Comparison of ENCODE assay signal across 21 cellular contexts in genomic region chr2:15980605-15981098, GRCh38. TPM values are rescaled to one million over a fixed set of nuclear protein-coding genes. Genes with fewer than 3 reads are reported as not detected.
DNase-seq lines count a peak whose midpoint lies in the region; ATAC-seq and TF ChIP-seq lines count a peak whose summit lies in the region.
"Had no signal": no experiment of that assay in that cellular context is flagged by ENCODE, and none has a peak within 500 bp of the region (broad histone marks: within the 10 kb centered on the region; RNA-seq: fewer than 3 reads in every experiment).

No MANE protein-coding gene starts in this region.

- no peaks in the 10 kb centered on the region for H3K36me3 ChIP-seq in GM23338 (ENCODE audit: insufficient read depth)
- H3K36me3 ChIP-seq in MM.1S (replicated peaks; ENCODE audit: insufficient read depth, low read length): no peaks in the 10 kb centered on the region

- H4K20me1 ChIP-seq in GM23338 (replicated peaks; ENCODE audit: insufficient read depth) (no peaks in the 10 kb centered on the region), MM.1S (ENCODE audit: insufficient read depth, low read length) (no peaks in the 10 kb centered on the region)

- H3K79me2 ChIP-seq in GM23338 (replicated peaks; ENCODE audit: insufficient read depth) (no peaks in the 10 kb centered on the region), MM.1S (ENCODE audit: low read length) (no peaks in the 10 kb centered on the region)

- no peak overlapping the region for H3K4me3 Mint-ChIP-seq in GM23338
- no peak overlapping the region for H3K4me3 Mint-ChIP-seq in activated T-helper 2 cell treated with anti-CD3 and anti-CD28 coated beads, Interferon-gamma antibody, Interleukin-2, Interleukin-4, amounts not matched to agents 10 μg/mL and 5 μg/mL and 100 μg/mL, durations not matched to agents 14 hours and 24 hours and 36 hours (ENCODE audit: low read depth)
- H3K4me3 Mint-ChIP-seq: CD4-positive, alpha-beta T cell had no signal

- peak overlapping the region; percentile 29 for H3K27ac ChIP-seq in GM23338 (ENCODE audit: low read depth)
- no peak overlapping the region for H3K27ac ChIP-seq in MM.1S (ENCODE audit: low read length)

- no peak overlapping the region for H2AFZ ChIP-seq in GM23338
- H2AFZ ChIP-seq in MM.1S (ENCODE audit: low read length): no peak overlapping the region

- H3K4me1 Mint-ChIP-seq in GM23338: peaks cover 45% of the 10 kb centered on the region
- H3K4me1 Mint-ChIP-seq in activated T-helper 2 cell treated with anti-CD3 and anti-CD28 coated beads, Interferon-gamma antibody, Interleukin-2, Interleukin-4, amounts not matched to agents 10 μg/mL and 5 μg/mL and 100 μg/mL, durations not matched to agents 14 hours and 24 hours and 36 hours (ENCODE audit: low read depth): no peaks in the 10 kb centered on the region

- H3K27me3 ChIP-seq in GM23338 (ENCODE audit: insufficient read depth) (no peaks in the 10 kb centered on the region), MM.1S (replicated peaks; ENCODE audit: insufficient read depth, low read length) (no peaks in the 10 kb centered on the region)

- H3K9me3 ChIP-seq in MM.1S (replicated peaks; ENCODE audit: insufficient read depth, low read length): no peaks in the 10 kb centered on the region

- TF ChIP-seq CTCF in GM23338 (conservative IDR thresholded peaks at IDR 0.05; ENCODE audit: low read depth in 2 of 2) (no peak), GM13977 (IDR thresholded peaks at IDR 0.05; ENCODE audit: extremely low read depth, insufficient read depth, missing control alignments) (no peak), MM.1S (IDR thresholded peaks at IDR 0.05; ENCODE audit: low read length) (no peak)

- H3K9me2 ChIP-seq in GM23338 (ENCODE audit: insufficient read depth) (no peaks in the 10 kb centered on the region), MM.1S (replicated peaks; ENCODE audit: insufficient read depth, low read length) (no peaks in the 10 kb centered on the region)

- intact Hi-C loops in activated T-helper 2 cell treated with anti-CD3 and anti-CD28 coated beads, Interferon-gamma antibody, Interleukin-2, Interleukin-4, amounts not matched to agents 10 μg/mL and 5 μg/mL and 100 μg/mL, durations not matched to agents 14 hours and 24 hours and 36 hours (cut with micrococcal nuclease): no loop called here

- DNase-seq in GM23338 (ENCODE audit: low spot score) (peak; percentile 93), SK-N-DZ (ENCODE audit: low spot score) (peak; percentile 95), iPS DF 19.7 (ENCODE audit: low read depth, low spot score) (peak; percentile 89), mesenteric fat pad (ENCODE audit: low spot score) (peak; percentile 82), NCI-H1048 (lab: John Stamatoyannopoulos, UW) (no peak), GM13977 (ENCODE audit: low spot score) (no peak), MM.1S (no peak)
- no peak for DNase-seq in activated T-helper 2 cell treated with anti-CD3 and anti-CD28 coated beads, Interferon-gamma antibody, Interleukin-2, Interleukin-4, amounts not matched to agents 10 μg/mL and 5 μg/mL and 100 μg/mL, durations not matched to agents 14 hours and 24 hours and 36 hours (ENCODE audit: low spot score)
- DNase-seq: CD4-positive, alpha-beta T cell; KBM-7; NCI-H187; NCI-H2227 treated with DMSO at 0.1 percent for 48 hours; NCI-H510A treated with DMSO at 0.1 percent for 48 hours; NCI-H82; PC-3; RPMI8226; SHP77 treated with DMSO at 0.1 percent for 48 hours had no signal

- no peak overlapping the region for H3K4me3 ChIP-seq in GM23338
- H3K4me3 ChIP-seq in MM.1S (ENCODE audit: low read length): no peak overlapping the region

- H3K27me3 Mint-ChIP-seq in GM23338 (ENCODE audit: insufficient read depth, low read depth, poor library complexity): peaks cover 4% of the 10 kb centered on the region
- no peaks in the 10 kb centered on the region for H3K27me3 Mint-ChIP-seq in activated T-helper 2 cell treated with anti-CD3 and anti-CD28 coated beads, Interferon-gamma antibody, Interleukin-2, Interleukin-4, amounts not matched to agents 10 μg/mL and 5 μg/mL and 100 μg/mL, durations not matched to agents 14 hours and 24 hours and 36 hours (ENCODE audit: low read depth)
- H3K27me3 Mint-ChIP-seq: CD4-positive, alpha-beta T cell had no signal

- H3K4me2 ChIP-seq in GM23338: no peak overlapping the region
- H3K4me2 ChIP-seq in MM.1S (ENCODE audit: low read depth, low read length): no peak overlapping the region

- H3F3A ChIP-seq in GM23338 (replicated peaks; ENCODE audit: low read depth): peaks cover 8% of the 10 kb centered on the region; the same call in 1 of the 2 replicates
- no peaks in the 10 kb centered on the region for H3F3A ChIP-seq in MM.1S (ENCODE audit: insufficient read depth, low read length)

- in situ Hi-C loops in GM13977 (cut with MboI; ENCODE audit: low pct_unique_long_range_greater_than_20kb, low sequenced_read_pairs, unreplicated experiment): no loop called here

- ATAC-seq in GM23338: peak; percentile 89
- ATAC-seq: HepG2, PC-3, SK-N-SH treated with all-trans-retinoic acid at 6 μM for 48 hours had no signal

- peak overlapping the region; percentile 77; the same call in 1 of the 2 replicates for H3K27ac Mint-ChIP-seq in GM23338
- H3K27ac Mint-ChIP-seq in activated T-helper 2 cell treated with anti-CD3 and anti-CD28 coated beads, Interferon-gamma antibody, Interleukin-2, Interleukin-4, amounts not matched to agents 10 μg/mL and 5 μg/mL and 100 μg/mL, durations not matched to agents 14 hours and 24 hours and 36 hours: no peak overlapping the region
- H3K27ac Mint-ChIP-seq: CD4-positive, alpha-beta T cell had no signal

- H3K9me3 Mint-ChIP-seq in GM23338: no peaks in the 10 kb centered on the region; the same call in 2 of the 3 replicates
- no peaks in the 10 kb centered on the region for H3K9me3 Mint-ChIP-seq in activated T-helper 2 cell treated with anti-CD3 and anti-CD28 coated beads, Interferon-gamma antibody, Interleukin-2, Interleukin-4, amounts not matched to agents 10 μg/mL and 5 μg/mL and 100 μg/mL, durations not matched to agents 14 hours and 24 hours and 36 hours
- H3K9me3 Mint-ChIP-seq: CD4-positive, alpha-beta T cell had no signal

- peaks cover 2% of the 10 kb centered on the region; the same call in 1 of the 3 replicates for H3K36me3 Mint-ChIP-seq in GM23338 (ENCODE audit: low read depth)
- no peaks in the 10 kb centered on the region for H3K36me3 Mint-ChIP-seq in activated T-helper 2 cell treated with anti-CD3 and anti-CD28 coated beads, Interferon-gamma antibody, Interleukin-2, Interleukin-4, amounts not matched to agents 10 μg/mL and 5 μg/mL and 100 μg/mL, durations not matched to agents 14 hours and 24 hours and 36 hours (ENCODE audit: low read depth)

- no peak overlapping the region for H3K9ac ChIP-seq in MM.1S (ENCODE audit: low read length)

- H3K4me1 ChIP-seq in GM23338 (ENCODE audit: insufficient read depth): peaks cover 50% of the 10 kb centered on the region
- H3K4me1 ChIP-seq in MM.1S (ENCODE audit: low read length): no peaks in the 10 kb centered on the region

TF ChIP-seq in GM23338, 12 proteins besides CTCF, POLR2A, EP300 and RAD21 (continues in another document):
- no peak for TF ChIP-seq EZH2 (IDR thresholded peaks at IDR 0.05; ENCODE audit: low read depth, unreplicated experiment)
- no peak for TF ChIP-seq EZH2phosphoT487 (IDR thresholded peaks at IDR 0.05; ENCODE audit: unreplicated experiment)
- TF ChIP-seq JUNB (IDR thresholded peaks at IDR 0.05; ENCODE audit: unreplicated experiment): no peak
- no peak for TF ChIP-seq STAT1 (IDR thresholded peaks at IDR 0.05; ENCODE audit: unreplicated experiment)
- TF ChIP-seq ETS1 (IDR thresholded peaks at IDR 0.05): no peak
- no peak for TF ChIP-seq CREB1 (CRISPR knock-in tag; IDR thresholded peaks at IDR 0.05; ENCODE audit: low read depth)
- peak; percentile 24; the same call in 1 of the 2 replicates for TF ChIP-seq POLR2AphosphoS5 (IDR thresholded peaks at IDR 0.05; ENCODE audit: low read depth)
- no peak for TF ChIP-seq NANOG (IDR thresholded peaks at IDR 0.05; ENCODE audit: borderline replicate concordance)

RNA-seq across cellular contexts. Expression of gene MYCN, which starts 40.3 kb away (rescaled TPM):
- total RNA-seq in GM23338 (2014; rRNA removed; shearing (Covaris generic)): 145 and 161 TPM in 2 replicates
- 50.8 and 60.8 TPM in 2 replicates for polyA plus RNA-seq in GM23338 (2016; fragmentation: Nextera tagmentation; extraction: Ambion mirVana)
- polyA plus RNA-seq in SK-N-DZ (2014; cell fraction: cytosol; rRNA removed): 1,097 and 1,099 TPM in 2 replicates
- 1,072 and 1,695 TPM in 2 replicates for polyA plus RNA-seq in SK-N-DZ (2014; cell fraction: nucleus; rRNA removed)
- 0.29 TPM for total RNA-seq in mesenteric fat pad
- total RNA-seq in activated T-helper 2 cell treated with anti-CD3 and anti-CD28 coated beads, Interferon-gamma antibody, Interleukin-2, Interleukin-4, amounts not matched to agents 10 μg/mL and 5 μg/mL and 100 μg/mL, durations not matched to agents 14 hours and 24 hours and 36 hours: not detected in 2 replicates
- total RNA-seq: A172, HepG2, PC-3 had no signal
- polyA plus RNA-seq: BJ, HepG2 had no signal

Comparison
In these comparisons a context has a peak if more than half of its experiments do, and no peak if none do; other contexts are left out.
1. DNase-seq: peak in GM23338 (single experiment), SK-N-DZ (single experiment), iPS DF 19.7 (single experiment) and mesenteric fat pad (single experiment); none in NCI-H1048 (single experiment), activated T-helper 2 cell treated with anti-CD3 and anti-CD28 coated beads, Interferon-gamma antibody, Interleukin-2, Interleukin-4, amounts not matched to agents 10 μg/mL and 5 μg/mL and 100 μg/mL, durations not matched to agents 14 hours and 24 hours and 36 hours (single experiment), GM13977 (single experiment) and MM.1S (single experiment).
2. RNA of gene MYCN, which starts 40.3 kb away (total RNA-seq): 145 to 161 TPM in GM23338; 0.29 TPM in mesenteric fat pad (single experiment) and not detected in activated T-helper 2 cell treated with anti-CD3 and anti-CD28 coated beads, Interferon-gamma antibody, Interleukin-2, Interleukin-4, amounts not matched to agents 10 μg/mL and 5 μg/mL and 100 μg/mL, durations not matched to agents 14 hours and 24 hours and 36 hours; every median in the first group is over 100 times any median in the second.